8 cellular contexts compared by ENCODE assay signal in the genomic region with DNA sequence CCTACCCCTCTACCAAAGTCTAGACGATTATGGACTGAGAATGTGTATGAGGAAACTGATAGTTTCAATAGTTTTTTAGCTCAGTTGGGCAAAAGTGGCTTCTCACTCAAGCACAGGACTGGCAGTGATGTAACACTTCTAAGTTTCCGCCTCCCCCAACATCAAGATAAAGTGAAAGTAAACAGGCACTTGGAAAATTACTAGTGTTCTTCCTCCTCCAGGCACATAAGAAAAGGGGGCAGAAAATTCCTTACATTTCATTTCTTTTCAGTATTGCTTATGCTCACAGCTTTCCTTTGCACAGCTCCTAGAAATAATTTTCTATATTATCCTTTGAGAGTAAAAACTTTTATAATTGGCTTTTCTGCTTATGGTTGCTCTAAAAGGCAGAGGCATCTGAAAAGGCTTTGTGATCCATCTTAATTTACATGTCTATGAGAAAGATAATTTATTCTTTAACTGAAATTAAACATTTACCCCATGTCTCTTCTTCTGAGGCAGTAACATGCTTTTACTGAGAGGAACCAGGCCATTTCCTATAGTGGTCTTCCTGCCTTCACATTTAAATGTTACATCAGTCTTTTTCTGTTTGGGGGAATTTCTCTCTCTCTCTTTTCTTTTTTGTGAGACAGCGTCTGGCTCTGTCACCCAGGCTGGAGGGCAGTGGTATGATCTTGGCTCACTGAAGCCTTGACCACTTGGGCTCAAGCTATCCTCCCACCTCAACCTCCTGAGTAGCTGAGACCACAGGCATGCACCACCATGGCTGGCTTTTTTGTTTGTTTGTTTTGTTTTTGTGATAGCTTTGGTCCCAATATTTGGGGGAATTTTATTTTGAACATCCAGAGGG.
A peak's percentile ranks its signal among the peaks of the same experiment; 100 is the strongest.
DNase-seq lines count a peak whose midpoint lies in the region; ATAC-seq, FAIRE-seq and TF ChIP-seq lines count a peak whose summit lies in the region.

No MANE protein-coding gene starts in this region.

- peak overlapping the region; percentile 12 for H4K91ac ChIP-seq in H1 (replicated peaks; ENCODE audit: insufficient read length, low read length)

- ATAC-seq in HCT116 (peak; percentile 61), mucosa of descending colon (peak; percentile 93)

- no peak overlapping the region for H3K56ac ChIP-seq in H1 (replicated peaks; ENCODE audit: insufficient read length, low read depth, low read length)

- 28% methylated on average over 3 of the region's 3 CpGs; no CpG with 5 or more reads in 1 of the 2 experiments for WGBS in H1 (ENCODE audit: extremely low coverage in 1 of 2, insufficient coverage in 1 of 2, insufficient read length in 1 of 2, insufficient replicate concordance in 2 of 2, low coverage in 1 of 2, low lambda C conversion rate in 2 of 2, missing lambda C conversion rate in 1 of 2), 2 experiments

- no peak for TF ChIP-seq CTCF in HCT116 (IDR thresholded peaks at IDR 0.05 in 2 of 3, conservative IDR thresholded peaks at IDR 0.05 in 1 of 3; ENCODE audit: borderline replicate concordance in 1 of 3, insufficient read depth in 1 of 3, low read depth in 2 of 3, low read length in 2 of 3)
- no peak for TF ChIP-seq CTCF in VCaP (conservative IDR thresholded peaks at IDR 0.05)
- TF ChIP-seq CTCF in H1 (IDR thresholded peaks at IDR 0.05; ENCODE audit: control extremely low read depth in 1 of 3, insufficient read depth in 1 of 3, low read depth in 1 of 3, low read length in 3 of 3) = no peak
- no peak for TF ChIP-seq CTCF in mucosa of descending colon (IDR thresholded peaks at IDR 0.05)

- H2AK5ac ChIP-seq in H1 (ENCODE audit: low read depth, low read length) = no peak overlapping the region; the same call in 1 of the 2 replicates

- H2AFZ ChIP-seq in HCT116 (ENCODE audit: low read depth, low read length, poor library complexity, severe bottlenecking) (peak overlapping the region; percentile 59), H1 (ENCODE audit: low read length) (no peak overlapping the region)

- H4K5ac ChIP-seq in H1 (ENCODE audit: insufficient read length, low read depth, low read length) = peak overlapping the region; percentile 83

- RAD21 ChIA-PET in HCT116 (lab: Charles Lee; ENCODE audit: low non-redundant PET in 1 of 2, low total read pairs in 2 of 2, uncharacterized antibody in 2 of 2, unreplicated experiment in 2 of 2) = no interaction called here

- no peaks in the 10 kb centered on the region for H3K23me2 ChIP-seq in H1 (ENCODE audit: low read depth, low read length)

- no peaks in the 10 kb centered on the region for H3K79me2 ChIP-seq in HCT116 (ENCODE audit: insufficient read depth, low read length)
- H3K79me2 ChIP-seq in H1 (ENCODE audit: control insufficient read depth in 1 of 2, insufficient read depth in 2 of 2, low read length in 2 of 2) = no peaks in the 10 kb centered on the region

- H4K20me1 ChIP-seq in HCT116 (ENCODE audit: insufficient read depth) (no peaks in the 10 kb centered on the region), H1 (replicated peaks in 1 of 2; ENCODE audit: control insufficient read depth in 1 of 2, insufficient read depth in 2 of 2, low read length in 2 of 2) (no peaks in the 10 kb centered on the region)

- H2BK20ac ChIP-seq in H1 (ENCODE audit: low read length) = no peak overlapping the region

- H3K9me3 ChIP-seq in HCT116 (ENCODE audit: control insufficient read depth in 1 of 2, insufficient read depth in 1 of 2, low read depth in 1 of 2, low read length in 2 of 2) = no peaks in the 10 kb centered on the region
- no peaks in the 10 kb centered on the region for H3K9me3 ChIP-seq in H1 (ENCODE audit: insufficient read depth in 2 of 2, low read depth in 1 of 2, low read length in 1 of 2)
- no peaks in the 10 kb centered on the region for H3K9me3 ChIP-seq in mucosa of descending colon

- TF ChIP-seq EP300 in H1 (IDR thresholded peaks at IDR 0.05; ENCODE audit: borderline replicate concordance in 1 of 2, low read depth in 2 of 2, low read length in 2 of 2) = no peak

- no peaks in the 10 kb centered on the region for H3K79me1 ChIP-seq in H1 (ENCODE audit: low read depth, low read length)

- H3K4me1 ChIP-seq in HCT116 (ENCODE audit: control insufficient read depth in 1 of 2, insufficient read depth in 2 of 2, low read length in 2 of 2) = peaks cover 46 to 50% of the 10 kb centered on the region in 2 experiments
- peaks cover 5 to 9% (median 7%) of the 10 kb centered on the region in 4 experiments; a peak in 5 of 7 replicates for H3K4me1 ChIP-seq in H1 (replicated peaks in 1 of 4; ENCODE audit: control insufficient read depth in 3 of 4, insufficient read depth in 4 of 4, low read length in 3 of 4)
- peaks cover 9% of the 10 kb centered on the region for H3K4me1 ChIP-seq in mucosa of descending colon (ENCODE audit: low read depth)

- no peak overlapping the region for H3K4ac ChIP-seq in H1 (replicated peaks; ENCODE audit: insufficient read length, low read depth, low read length)

- peak overlapping the region; percentile 85 for H2BK5ac ChIP-seq in H1 (ENCODE audit: low read depth, low read length)

- H3K9ac ChIP-seq in HCT116 (ENCODE audit: low read length) (peak overlapping the region; percentile 67), H1 (replicated peaks in 1 of 4; ENCODE audit: extremely low read depth in 1 of 4, low read depth in 3 of 4, low read length in 3 of 4) (peak overlapping the region in 1 of 4 experiments; percentile 9; a peak in 2 of 7 replicates)

- no peaks in the 10 kb centered on the region for H3K27me3 ChIP-seq in HCT116 (ENCODE audit: insufficient read depth, low read length)
- no peaks in the 10 kb centered on the region for H3K27me3 ChIP-seq in H1 (replicated peaks in 1 of 4; ENCODE audit: control insufficient read depth in 3 of 4, extremely low read depth in 1 of 4, insufficient read depth in 3 of 4, low read length in 3 of 4)

- no peak for FAIRE-seq in H1 (lab: Jason Lieb, UNC)

- H4K8ac ChIP-seq in H1 (ENCODE audit: extremely low read depth, insufficient read depth, low read length) = no peak overlapping the region

- TF ChIP-seq POLR2A in HCT116 (IDR thresholded peaks at IDR 0.05; ENCODE audit: borderline replicate concordance, extremely low read depth, insufficient read depth, insufficient read length) = no peak
- no peak for TF ChIP-seq POLR2A in H1 (IDR thresholded peaks at IDR 0.05; ENCODE audit: control extremely low read depth in 1 of 2, low read depth in 2 of 2, low read length in 2 of 2)

- H3K9me2 ChIP-seq in HCT116 (ENCODE audit: insufficient read depth) = no peaks in the 10 kb centered on the region

- no TSS peak for BruUV-seq in HCT116 (replicated peaks; lab: Mats Ljungman, UMichigan)

- H3K27ac ChIP-seq in HCT116 (ENCODE audit: low read depth, low read length) (peak overlapping the region; percentile 95), VCaP (peak overlapping the region; percentile 91), H1 (ENCODE audit: low read depth, low read length) (peak overlapping the region; percentile 67)

- peak overlapping the region; percentile 71 for H3K18ac ChIP-seq in H1 (ENCODE audit: extremely low read depth, low read length)

- H2BK12ac ChIP-seq in H1 (ENCODE audit: low read depth, low read length) = peak overlapping the region; percentile 30; the same call in 1 of the 2 replicates

- no peak overlapping the region for H3K14ac ChIP-seq in H1 (ENCODE audit: insufficient read length)

- H3K4me3 ChIP-seq in HCT116 (replicated peaks in 1 of 2; ENCODE audit: low read depth in 1 of 2, low read length in 2 of 2) (peak overlapping the region; percentile 30 to 39), H1 (ENCODE audit: extremely low read depth in 1 of 4, insufficient read depth in 2 of 4, low read depth in 3 of 4, low read length in 4 of 4) (peak overlapping the region in 1 of 4 experiments; percentile 33; a peak in 1 of 8 replicates), mucosa of descending colon (peak overlapping the region; percentile 6)

- CTCF ChIA-PET in HCT116 (lab: Charles Lee) (no interaction called here), H1 (lab: Charles Lee; ENCODE audit: partially characterized antibody) (interaction anchor here (0.7 to 1.4 kb wide), 7 partner anchors 13 to 72 kb away, joined by 3 to 4 read pairs (median 3); no protein-coding TSS in a partner anchor)

- no peak overlapping the region for H2BK15ac ChIP-seq in H1 (ENCODE audit: low read length)

- peak; percentile 6 for DNase-seq in activated effector memory CD4-positive, alpha-beta T cell treated with Interleukin-2 at 50 U/mL for 16 hours
- DNase-seq in activated effector memory CD4-positive, alpha-beta T cell treated with anti-CD3 and anti-CD28 coated beads, Interleukin-2, amount 50 U/mL, for 16 hours = no peak
- peak; percentile 72 for DNase-seq in HCT116 (ENCODE audit: low read depth, low spot score)
- peak; percentile 71 for DNase-seq in LoVo (ENCODE audit: low spot score)
- no peak for DNase-seq in H1 (ENCODE audit: low read depth in 1 of 2, low spot score in 2 of 2)
- peak in 1 of 3 donors; percentile 77 for DNase-seq in mucosa of descending colon
- peak; percentile 67 for DNase-seq in ureter (ENCODE audit: low spot score)

- H3K4me2 ChIP-seq in HCT116 (ENCODE audit: low read length) = peak overlapping the region; percentile 79
- H3K4me2 ChIP-seq in H1 (ENCODE audit: insufficient read depth in 1 of 2, low read depth in 2 of 2, low read length in 2 of 2) = peak overlapping the region; percentile 18 to 21; a peak in 2 of 4 replicates

- H3K36me3 ChIP-seq in HCT116 (ENCODE audit: control insufficient read depth in 1 of 2, insufficient read depth in 2 of 2, low read length in 2 of 2) (no peaks in the 10 kb centered on the region), H1 (ENCODE audit: control insufficient read depth in 2 of 4, insufficient read depth in 4 of 4, low read length in 3 of 4) (no peaks in the 10 kb centered on the region), mucosa of descending colon (ENCODE audit: low read depth) (no peaks in the 10 kb centered on the region)

- intact Hi-C loops in HCT116 (cut with micrococcal nuclease) (no loop called here), mucosa of descending colon (cut with DNase I, micrococcal nuclease) (no loop called here)

- H2BK120ac ChIP-seq in H1 (replicated peaks; ENCODE audit: low read depth, low read length) = no peak overlapping the region

- H3K23ac ChIP-seq in H1 (ENCODE audit: insufficient read length) = no peak overlapping the region

- TF ChIP-seq RAD21 in HCT116 (IDR thresholded peaks at IDR 0.05; ENCODE audit: low read depth) (no peak), H1 (IDR thresholded peaks at IDR 0.05 in 1 of 2, conservative IDR thresholded peaks at IDR 0.05 in 1 of 2; ENCODE audit: low read depth in 2 of 2, low read length in 2 of 2) (no peak)

- POLR2A ChIA-PET in HCT116 (lab: Charles Lee) = interaction anchor here (1.0 to 4.1 kb wide), 5 partner anchors 9 to 71 kb away, joined by 3 to 32 read pairs (median 10); partner anchors contain the start of gene EEF1A1
- POLR2A ChIA-PET in H1 (lab: Charles Lee; ENCODE audit: partially characterized antibody) = interaction anchor here (0.9 to 45.0 kb wide), 11 partner anchors 8 to 142 kb away, joined by 3 to 1482 read pairs (median 4); partner anchors contain the start of gene EEF1A1

TF ChIP-seq in HCT116, 20 proteins besides CTCF, POLR2A, EP300 and RAD21 (continues in another document):
- no peak for TF ChIP-seq ELF1 (IDR thresholded peaks at IDR 0.05; ENCODE audit: borderline replicate concordance, low read depth)
- peak; percentile 83 for TF ChIP-seq SP1 (IDR thresholded peaks at IDR 0.05; ENCODE audit: low read depth)

TF ChIP-seq in H1, 55 proteins besides CTCF, POLR2A, EP300 and RAD21 (continues in another document):
- peak; percentile 60; the same call in 1 of the 2 replicates for TF ChIP-seq SP1 (IDR thresholded peaks at IDR 0.05; ENCODE audit: low read depth, low read length)

Comparison
In these comparisons a context has a peak if more than half of its experiments do, and no peak if none do; other contexts are left out.
1. DNase-seq: peak in activated effector memory CD4-positive, alpha-beta T cell treated with Interleukin-2 at 50 U/mL for 16 hours (single experiment), HCT116 (single experiment), LoVo (single experiment) and ureter (single experiment); none in activated effector memory CD4-positive, alpha-beta T cell treated with anti-CD3 and anti-CD28 coated beads, Interleukin-2, amount 50 U/mL, for 16 hours (single experiment) and H1 (0 of 2).
2. Peak in every context shown above with its lines, with median percentiles within 50 percentile points of each other: H3K27ac ChIP-seq.